12 cellular contexts compared by ENCODE assay signal in genomic region chr11:95891423-95892177, GRCh38. TPM values are rescaled to one million over a fixed set of nuclear protein-coding genes. Genes with fewer than 3 reads are reported as not detected.
DNase-seq lines count a peak whose midpoint lies in the region; ATAC-seq, FAIRE-seq and TF ChIP-seq lines count a peak whose summit lies in the region.
"Had no signal": no experiment of that assay in that cellular context is flagged by ENCODE, and none has a peak within 500 bp of the region (broad histone marks: within the 10 kb centered on the region; RNA-seq: fewer than 3 reads in every experiment).

No MANE protein-coding gene starts in this region.

- TF ChIP-seq EP300 in ovary (IDR thresholded peaks at IDR 0.05): no peak

- intact Hi-C loops in kidney (cut with DNase I) (no loop called here), ovary (cut with DNase I) (no loop called here)

- H3K4me3 ChIP-seq in kidney (ENCODE audit: low read length in 2 of 2) (peak overlapping the region in 1 of 2 donors; percentile 3), ovary (no peak overlapping the region)
- H3K4me3 ChIP-seq: suprapubic skin had no signal

- H3K36me3 ChIP-seq in kidney (ENCODE audit: control insufficient read depth in 1 of 2, insufficient read depth in 2 of 2, low read length in 2 of 2) (no peaks in the 10 kb centered on the region), ovary (no peaks in the 10 kb centered on the region)

- 41 to 58% (median 43%) methylated on average over 4 of the region's 4 CpGs for WGBS in ovary, 3 donors

- H3K36me3 Mint-ChIP-seq in glutamatergic neuron (ENCODE audit: unreplicated experiment): no peaks in the 10 kb centered on the region
- H3K36me3 Mint-ChIP-seq: activated naive CD4-positive, alpha-beta T cell treated with anti-CD3 and anti-CD28 coated beads, Interleukin-2, amount 10 ng/mL, durations not matched to agents 7 days and 5 days had no signal

- H3K4me1 ChIP-seq in kidney (ENCODE audit: control insufficient read depth in 1 of 2, insufficient read depth in 1 of 2, low read depth in 1 of 2, low read length in 2 of 2) (peaks cover 10 to 24% of the 10 kb centered on the region in 2 donors), ovary (ENCODE audit: insufficient read depth) (peaks cover 3% of the 10 kb centered on the region)
- H3K4me1 ChIP-seq: suprapubic skin had no signal

- ATAC-seq in GM18505 (IDR thresholded peaks at IDR 0.05; ENCODE audit: unreplicated experiment) (peak; percentile 60), GM21529 (IDR thresholded peaks at IDR 0.05; ENCODE audit: unreplicated experiment) (peak; percentile 62), HG03565 (IDR thresholded peaks at IDR 0.05; ENCODE audit: unreplicated experiment) (peak; percentile 50)

- H3K27ac ChIP-seq in kidney (ENCODE audit: low read depth in 2 of 2, low read length in 2 of 2) (peak overlapping the region; percentile 20 to 22), ovary (no peak overlapping the region)
- H3K27ac ChIP-seq: suprapubic skin had no signal

- H3K9me3 ChIP-seq in kidney (ENCODE audit: control insufficient read depth in 1 of 2, low read length in 2 of 2) (no peaks in the 10 kb centered on the region), ovary (no peaks in the 10 kb centered on the region)
- H3K9me3 ChIP-seq: suprapubic skin had no signal

- no peak overlapping the region for H3K4me3 Mint-ChIP-seq in glutamatergic neuron (ENCODE audit: unreplicated experiment)
- H3K4me3 Mint-ChIP-seq: activated naive CD4-positive, alpha-beta T cell treated with anti-CD3 and anti-CD28 coated beads, Interleukin-2, amount 10 ng/mL, durations not matched to agents 7 days and 5 days had no signal

- H3K27ac Mint-ChIP-seq in glutamatergic neuron (ENCODE audit: unreplicated experiment): no peak overlapping the region
- H3K27ac Mint-ChIP-seq: activated naive CD4-positive, alpha-beta T cell treated with anti-CD3 and anti-CD28 coated beads, Interleukin-2, amount 10 ng/mL, durations not matched to agents 7 days and 5 days had no signal

- TF ChIP-seq CTCF in kidney (IDR thresholded peaks at IDR 0.05; ENCODE audit: borderline replicate concordance, extremely low read depth, insufficient read depth): no peak
- TF ChIP-seq CTCF in glutamatergic neuron (IDR thresholded peaks at IDR 0.05; ENCODE audit: partially characterized antibody, unreplicated experiment): no peak
- no peak for TF ChIP-seq CTCF in ovary (IDR thresholded peaks at IDR 0.05)

- DNase-seq in kidney (no peak), NCI-H526 treated with DMSO at 0.1 percent for 48 hours (lab: John Stamatoyannopoulos, UW) (no peak), ecto neural progenitor cell (ENCODE audit: low spot score) (no peak), glutamatergic neuron (no peak), ovary (no peak)
- DNase-seq: activated naive CD4-positive, alpha-beta T cell treated with anti-CD3 and anti-CD28 coated beads, Interleukin-2, amount 10 ng/mL, durations not matched to agents 7 days and 5 days; erythroblast; NCI-H510A treated with DMSO at 0.1 percent for 48 hours had no signal

- no peak for FAIRE-seq in kidney (lab: Jason Lieb, UNC)

- peaks cover 3% of the 10 kb centered on the region for H3K9me3 Mint-ChIP-seq in glutamatergic neuron (ENCODE audit: unreplicated experiment)
- H3K9me3 Mint-ChIP-seq: activated naive CD4-positive, alpha-beta T cell treated with anti-CD3 and anti-CD28 coated beads, Interleukin-2, amount 10 ng/mL, durations not matched to agents 7 days and 5 days had no signal

- TF ChIP-seq POLR2A in GM18505 (IDR thresholded peaks at IDR 0.05; ENCODE audit: borderline replicate concordance, extremely low read depth, insufficient read depth, insufficient read length): no peak
- no peak for TF ChIP-seq POLR2A in ovary (IDR thresholded peaks at IDR 0.05)

- H3K4me1 Mint-ChIP-seq in glutamatergic neuron (ENCODE audit: low read depth, unreplicated experiment): no peaks in the 10 kb centered on the region

- H3K27me3 Mint-ChIP-seq in glutamatergic neuron (ENCODE audit: unreplicated experiment): no peaks in the 10 kb centered on the region
- H3K27me3 Mint-ChIP-seq: activated naive CD4-positive, alpha-beta T cell treated with anti-CD3 and anti-CD28 coated beads, Interleukin-2, amount 10 ng/mL, durations not matched to agents 7 days and 5 days had no signal

- no peak overlapping the region for H3K9ac ChIP-seq in kidney (ENCODE audit: low read length in 2 of 2)

- no peaks in the 10 kb centered on the region for H3K27me3 ChIP-seq in ovary
- H3K27me3 ChIP-seq: suprapubic skin had no signal

RNA-seq across cellular contexts. Expression of gene MTMR2, which starts 32.3 kb away (rescaled TPM):
- total RNA-seq in kidney (37.4 TPM), glutamatergic neuron (ENCODE audit: unreplicated experiment) (47.4 TPM), ovary (10 to 100 TPM; 14.4 to 29.7 (median 24.3) TPM)
- polyA plus RNA-seq in kidney (ENCODE audit: insufficient read depth, low read depth, low replicate concordance) (17.4 TPM), ovary (10 to 100 TPM; 14.1 to 42.5 TPM)

Comparison
In these comparisons a context has a peak if more than half of its experiments do, and no peak if none do; other contexts are left out.
1. H3K27ac ChIP-seq: peak in kidney (2 of 2); none in ovary (0 of 2).
2. Peak in every context shown above with its lines, with median percentiles within 50 percentile points of each other: ATAC-seq.